ENCODE assay signal across 12 cellular contexts in the genomic region with DNA sequence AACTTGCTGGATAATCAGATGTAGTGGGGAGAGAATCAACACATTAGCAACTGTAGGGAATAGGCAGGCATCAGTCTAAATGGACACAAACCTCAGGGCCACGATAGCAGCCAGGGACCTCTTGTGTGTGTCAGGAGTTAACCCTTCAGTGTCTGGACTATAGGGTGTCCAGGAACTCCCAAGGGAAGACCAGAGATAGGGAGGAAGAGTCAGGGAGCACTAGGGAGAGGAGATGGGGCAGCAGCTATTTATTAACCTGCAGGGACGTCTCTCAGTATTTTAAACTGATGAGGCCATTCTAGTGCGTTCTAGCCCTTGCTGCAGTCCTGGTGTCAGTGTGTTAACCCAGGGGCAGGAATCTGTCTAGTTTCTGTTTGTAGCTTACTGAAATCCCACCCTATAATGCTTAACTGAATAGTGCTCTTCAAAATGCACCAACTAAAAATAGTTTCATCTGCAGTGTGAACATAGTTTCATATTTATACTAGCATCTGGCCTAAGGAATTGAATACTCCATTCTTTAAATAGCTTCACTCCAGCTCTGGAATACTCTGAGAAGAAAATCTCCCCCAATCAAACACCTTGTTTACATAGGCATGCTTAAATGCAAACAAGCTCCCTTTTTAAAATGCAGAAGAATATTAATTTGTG.
DNase-seq lines count a peak whose midpoint lies in the region; TF ChIP-seq lines count a peak whose summit lies in the region.
"Had no signal": no experiment of that assay in that cellular context is flagged by ENCODE, and none has a peak within 500 bp of the region (broad histone marks: within the 10 kb centered on the region; RNA-seq: fewer than 3 reads in every experiment).

No MANE protein-coding gene starts in this region.

- H3K9me3 ChIP-seq in adipocyte (ENCODE audit: control insufficient read depth, low read length) (no peaks in the 10 kb centered on the region), mucosa of rectum (ENCODE audit: control insufficient read depth in 2 of 2, low read length in 2 of 2) (no peaks in the 10 kb centered on the region)

- TF ChIP-seq CTCF in HFFc6 (IDR thresholded peaks at IDR 0.05) (no peak), GM10266 (IDR thresholded peaks at IDR 0.05; ENCODE audit: control insufficient read depth, insufficient read depth, low read depth, missing control alignments) (no peak), foreskin fibroblast (IDR thresholded peaks at IDR 0.05; ENCODE audit: low read depth, low read length) (no peak)

- no peaks in the 10 kb centered on the region for H3K27me3 ChIP-seq in adipocyte (replicated peaks; ENCODE audit: control insufficient read depth, insufficient read depth, low read length)
- no peaks in the 10 kb centered on the region for H3K27me3 ChIP-seq in mucosa of rectum (ENCODE audit: control insufficient read depth in 2 of 2, insufficient read depth in 2 of 2, low read length in 2 of 2)

- peak overlapping the region; percentile 16 to 39 for H3K27ac ChIP-seq in mucosa of rectum (ENCODE audit: low read depth in 2 of 2, low read length in 2 of 2)
- H3K27ac ChIP-seq: WERI-Rb-1 had no signal

- DNase-seq in EH (ENCODE audit: low read depth) = peak; percentile 55
- DNase-seq in HFFc6 = no peak
- peak; percentile 53 for DNase-seq in adipocyte (ENCODE audit: low read depth)
- DNase-seq in DMS 273 treated with DMSO at 0.1 percent for 48 hours (lab: John Stamatoyannopoulos, UW) = no peak
- no peak for DNase-seq in GM10266 (ENCODE audit: extremely low spot score)
- DNase-seq in amygdala (lab: John Stamatoyannopoulos, UW) = no peak
- DNase-seq in foreskin fibroblast = no peak
- DNase-seq: effector CD8-positive, alpha-beta T cell; NCI-H748 treated with DMSO at 0.1 percent for 48 hours; stimulated activated CD4-positive, alpha-beta T cell treated with anti-CD3 and anti-CD28 coated beads, Interleukin-4, amount 100 ng/mL, for 24 hours; WERI-Rb-1 had no signal

- H3K4me1 Mint-ChIP-seq in HFFc6 (ENCODE audit: low read depth) = peaks cover 62% of the 10 kb centered on the region

- H3K27ac Mint-ChIP-seq in HFFc6 = peak overlapping the region; percentile 20; the same call in 1 of the 2 replicates

- H3K27me3 Mint-ChIP-seq in HFFc6 (ENCODE audit: insufficient read depth) = no peaks in the 10 kb centered on the region; the same call in 1 of the 2 replicates

- no peak overlapping the region for H3K9ac ChIP-seq in adipocyte (ENCODE audit: low read length)
- peak overlapping the region in 1 of 2 donors; percentile 33 for H3K9ac ChIP-seq in mucosa of rectum (ENCODE audit: low read depth in 1 of 2, low read length in 2 of 2)

- H3K4me3 ChIP-seq in adipocyte (ENCODE audit: low read length) (no peak overlapping the region), mucosa of rectum (ENCODE audit: low read length in 2 of 2) (peak overlapping the region; percentile 13 to 23), foreskin fibroblast (ENCODE audit: low read depth in 1 of 2, low read length in 2 of 2) (no peak overlapping the region)

- H3K36me3 ChIP-seq in adipocyte (ENCODE audit: control insufficient read depth, insufficient read depth, low read length, severe bottlenecking) = peaks cover 12% of the 10 kb centered on the region
- peaks cover 0 to 3% of the 10 kb centered on the region in 2 donors for H3K36me3 ChIP-seq in mucosa of rectum (ENCODE audit: control insufficient read depth in 2 of 2, insufficient read depth in 2 of 2, low read length in 2 of 2)
- H3K36me3 ChIP-seq: WERI-Rb-1 had no signal

- peak overlapping the region; percentile 33; the same call in 1 of the 2 replicates for H3K4me3 Mint-ChIP-seq in HFFc6

- no peaks in the 10 kb centered on the region for H3K9me3 Mint-ChIP-seq in HFFc6

- peaks cover 52% of the 10 kb centered on the region for H3K36me3 Mint-ChIP-seq in HFFc6 (ENCODE audit: low read depth)

- H3K4me1 ChIP-seq in adipocyte (ENCODE audit: control insufficient read depth, insufficient read depth, low read length) (peaks cover 9% of the 10 kb centered on the region), mucosa of rectum (ENCODE audit: control insufficient read depth in 2 of 2, insufficient read depth in 2 of 2, low read length in 2 of 2) (peaks cover 17 to 28% of the 10 kb centered on the region in 2 donors)

Comparison
In these comparisons a context has a peak if more than half of its experiments do, and no peak if none do; other contexts are left out.
1. DNase-seq: peak in EH (single experiment) and adipocyte (single experiment); none in HFFc6 (single experiment), DMS 273 treated with DMSO at 0.1 percent for 48 hours (single experiment), GM10266 (single experiment), amygdala (0 of 56) and foreskin fibroblast (0 of 2).
2. H3K4me3 ChIP-seq: peak in mucosa of rectum (2 of 2); none in adipocyte (single experiment) and foreskin fibroblast (0 of 2).